ENCODE assay signal across 6 cellular contexts in the genomic region with DNA sequence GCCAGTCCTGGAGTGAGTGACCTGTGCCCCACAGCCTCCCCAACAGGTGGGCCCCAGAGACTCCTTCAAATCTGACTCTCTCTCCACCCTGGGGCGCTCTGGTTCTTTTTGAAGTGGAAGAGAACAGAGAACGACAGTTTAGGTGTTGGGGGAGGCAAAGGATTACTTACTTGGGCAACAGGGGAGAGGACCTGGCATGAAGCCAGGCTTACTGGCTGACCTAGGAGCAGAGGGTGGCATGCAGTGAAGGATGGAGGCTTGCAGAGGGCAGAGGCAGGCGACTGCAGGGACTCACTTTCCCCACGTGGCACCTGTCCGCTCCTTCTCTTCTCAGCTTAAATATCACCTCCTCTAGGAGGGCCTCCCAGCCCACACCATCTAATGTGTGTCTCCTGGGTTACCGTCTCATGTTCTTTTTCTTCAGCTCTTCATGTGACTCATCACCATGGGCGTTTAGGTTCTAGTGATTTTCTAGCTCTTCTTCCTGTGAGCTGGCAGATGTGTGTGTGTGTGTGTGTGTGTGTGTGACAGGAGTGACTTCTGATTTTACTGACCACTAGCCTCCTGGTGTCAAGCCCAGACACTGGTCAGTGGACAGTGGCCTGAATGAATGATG. TPM values are rescaled to one million over a fixed set of nuclear protein-coding genes. Genes with fewer than 3 reads are reported as not detected.
DNase-seq lines count a peak whose midpoint lies in the region; ATAC-seq, FAIRE-seq and TF ChIP-seq lines count a peak whose summit lies in the region.

No MANE protein-coding gene starts in this region.

- H3K36me3 ChIP-seq in gastroesophageal sphincter = no peaks in the 10 kb centered on the region

- no peak overlapping the region for H3K27ac ChIP-seq in gastroesophageal sphincter

- DNase-seq in GM03348 (ENCODE audit: low spot score) (peak; percentile 59), RCC 7860 (ENCODE audit: low spot score) (peak; percentile 97), glomerular visceral epithelial cell (ENCODE audit: extremely low spot score) (peak; percentile 89), HuH-7 (ENCODE audit: low spot score) (no peak)

- 39 to 80% methylated on average over 1 to 4 of the region's 7 CpGs for WGBS in gastroesophageal sphincter (ENCODE audit: low coverage in 1 of 2), 2 donors

- TF ChIP-seq EP300 in gastroesophageal sphincter (IDR thresholded peaks at IDR 0.05) = no peak

- H3K4me1 ChIP-seq in gastroesophageal sphincter = peaks cover 0 to 52% (median 13%) of the 10 kb centered on the region in 3 donors

- FAIRE-seq in RCC 7860 (lab: Jason Lieb, UNC) = peak; percentile 87

- no peak overlapping the region for H3K4me3 ChIP-seq in gastroesophageal sphincter

- peaks cover 40% of the 10 kb centered on the region for H3K27me3 ChIP-seq in gastroesophageal sphincter

- ATAC-seq in GM21360 (IDR thresholded peaks at IDR 0.05; ENCODE audit: unreplicated experiment) (no peak), gastroesophageal sphincter (no peak)

- TF ChIP-seq POLR2A in gastroesophageal sphincter (IDR thresholded peaks at IDR 0.05) = no peak

- TF ChIP-seq CTCF in gastroesophageal sphincter (IDR thresholded peaks at IDR 0.05) = no peak

- no peaks in the 10 kb centered on the region for H3K9me3 ChIP-seq in gastroesophageal sphincter

RNA-seq across cellular contexts. Expression of a gene that starts 15.5 kb away (rescaled TPM):
- total RNA-seq in gastroesophageal sphincter = 100 to 1,000 TPM; 134 to 181 (median 141) TPM

RNA-seq across cellular contexts. Expression of a gene that starts 15.9 kb away (rescaled TPM):
- under 1 TPM in 3 of 4 donors, not detected in 1; 0.31 to 0.54 (median 0.39) TPM for total RNA-seq in gastroesophageal sphincter

RNA-seq across cellular contexts. Expression of a gene that starts 16.0 kb away (rescaled TPM):
- total RNA-seq in gastroesophageal sphincter = 10 to 100 TPM; 47.5 to 84.2 (median 66.0) TPM

RNA-seq across cellular contexts. Expression of a gene that starts 27.7 kb away (rescaled TPM):
- total RNA-seq in gastroesophageal sphincter = 10 to 100 TPM in 1 of 4 donors, 1 to 10 TPM in 3; 8.3 to 10.8 (median 8.9) TPM

RNA-seq across cellular contexts. Expression of a gene that starts 27.8 kb away (rescaled TPM):
- total RNA-seq in gastroesophageal sphincter = 10 to 100 TPM; 58.0 to 93.8 (median 80.7) TPM
